In genomic region chr9:129988607-129989361, GRCh38 we compare ENCODE assay signal across 8 cellular contexts. TPM values are rescaled to one million over a fixed set of nuclear protein-coding genes. Genes with fewer than 3 reads are reported as not detected.
DNase-seq lines count a peak whose midpoint lies in the region; ATAC-seq and TF ChIP-seq lines count a peak whose summit lies in the region.

No MANE protein-coding gene starts in this region.

- no peaks in the 10 kb centered on the region for H3K9me3 Mint-ChIP-seq in activated T-cell treated with anti-CD3 and anti-CD28 coated beads, Interleukin-2, amount 50 U/mL, for 24 hours
- no peaks in the 10 kb centered on the region for H3K9me3 Mint-ChIP-seq in activated CD8-positive, alpha-beta T cell treated with anti-CD3 and anti-CD28 coated beads, Interleukin-2, amount 10 ng/mL, durations not matched to agents 7 days and 5 days (ENCODE audit: insufficient read depth)
- H3K9me3 Mint-ChIP-seq in stimulated activated naive CD8-positive, alpha-beta T cell treated with anti-CD3 and anti-CD28 coated beads, Interleukin-15, amount 100 ng/mL, for 72 hours = peaks cover 0 to 4% of the 10 kb centered on the region in 2 donors

- H3K27me3 Mint-ChIP-seq in activated T-cell treated with anti-CD3 and anti-CD28 coated beads, Interleukin-2, amount 50 U/mL, for 24 hours = no peaks in the 10 kb centered on the region
- no peaks in the 10 kb centered on the region for H3K27me3 Mint-ChIP-seq in activated CD8-positive, alpha-beta T cell treated with anti-CD3 and anti-CD28 coated beads, Interleukin-2, amount 10 ng/mL, durations not matched to agents 7 days and 5 days (ENCODE audit: low read depth)
- no peaks in the 10 kb centered on the region for H3K27me3 Mint-ChIP-seq in stimulated activated naive CD8-positive, alpha-beta T cell treated with anti-CD3 and anti-CD28 coated beads, Interleukin-15, amount 100 ng/mL, for 72 hours

- ATAC-seq in HG02943 (IDR thresholded peaks at IDR 0.05; ENCODE audit: low read depth, unreplicated experiment) (peak; percentile 46), foreskin keratinocyte (no peak)
- ATAC-seq in activated CD8-positive, alpha-beta T cell treated with anti-CD3 and anti-CD28 coated beads, Interleukin-2, amount 10 ng/mL, durations not matched to agents 7 days and 5 days = peak; percentile 27
- ATAC-seq in stimulated activated naive CD8-positive, alpha-beta T cell treated with anti-CD3 and anti-CD28 coated beads, Interleukin-15, amount 100 ng/mL, for 72 hours = peak; percentile 67

- H3K27ac ChIP-seq in foreskin keratinocyte = no peak overlapping the region

- H3K4me3 Mint-ChIP-seq in activated T-cell treated with anti-CD3 and anti-CD28 coated beads, Interleukin-2, amount 50 U/mL, for 24 hours = peak overlapping the region; percentile 11
- H3K4me3 Mint-ChIP-seq in activated CD8-positive, alpha-beta T cell treated with anti-CD3 and anti-CD28 coated beads, Interleukin-2, amount 10 ng/mL, durations not matched to agents 7 days and 5 days = no peak overlapping the region
- H3K4me3 Mint-ChIP-seq in stimulated activated naive CD8-positive, alpha-beta T cell treated with anti-CD3 and anti-CD28 coated beads, Interleukin-15, amount 100 ng/mL, for 72 hours = peak overlapping the region; percentile 13 to 47

- peak overlapping the region; percentile 91 for H3K27ac Mint-ChIP-seq in activated T-cell treated with anti-CD3 and anti-CD28 coated beads, Interleukin-2, amount 50 U/mL, for 24 hours
- peak overlapping the region; percentile 25 for H3K27ac Mint-ChIP-seq in activated CD8-positive, alpha-beta T cell treated with anti-CD3 and anti-CD28 coated beads, Interleukin-2, amount 10 ng/mL, durations not matched to agents 7 days and 5 days
- H3K27ac Mint-ChIP-seq in stimulated activated naive CD8-positive, alpha-beta T cell treated with anti-CD3 and anti-CD28 coated beads, Interleukin-15, amount 100 ng/mL, for 72 hours = peak overlapping the region; percentile 44 to 50

- CTCF ChIA-PET in activated CD8-positive, alpha-beta T cell treated with anti-CD3 and anti-CD28 coated beads, Interleukin-2, amount 10 ng/mL, durations not matched to agents 7 days and 5 days (lab: Charles Lee) = interaction anchor here (1.0 to 1.4 kb wide), 2 partner anchors 16 to 51 kb away, joined by 3 read pairs; no protein-coding TSS in a partner anchor

- H3K27me3 ChIP-seq in foreskin keratinocyte = no peaks in the 10 kb centered on the region

- peaks cover 84% of the 10 kb centered on the region for H3K4me1 Mint-ChIP-seq in activated T-cell treated with anti-CD3 and anti-CD28 coated beads, Interleukin-2, amount 50 U/mL, for 24 hours (ENCODE audit: low read depth)
- peaks cover 64% of the 10 kb centered on the region for H3K4me1 Mint-ChIP-seq in activated CD8-positive, alpha-beta T cell treated with anti-CD3 and anti-CD28 coated beads, Interleukin-2, amount 10 ng/mL, durations not matched to agents 7 days and 5 days (ENCODE audit: low read depth)
- peaks cover 82% of the 10 kb centered on the region for H3K4me1 Mint-ChIP-seq in stimulated activated naive CD8-positive, alpha-beta T cell treated with anti-CD3 and anti-CD28 coated beads, Interleukin-15, amount 100 ng/mL, for 72 hours

- peaks cover 82% of the 10 kb centered on the region for H3K36me3 Mint-ChIP-seq in activated T-cell treated with anti-CD3 and anti-CD28 coated beads, Interleukin-2, amount 50 U/mL, for 24 hours (ENCODE audit: low read depth)
- peaks cover 55% of the 10 kb centered on the region for H3K36me3 Mint-ChIP-seq in activated CD8-positive, alpha-beta T cell treated with anti-CD3 and anti-CD28 coated beads, Interleukin-2, amount 10 ng/mL, durations not matched to agents 7 days and 5 days (ENCODE audit: low read depth)

- DNase-seq in activated T-cell treated with anti-CD3 and anti-CD28 coated beads, Interleukin-2, amount 50 U/mL, for 24 hours = no peak
- DNase-seq in activated T-cell treated with anti-CD3 and anti-CD28 coated beads for 4 hours (no peak), cerebellar cortex (ENCODE audit: low spot score) (no peak), foreskin keratinocyte (no peak), C1 segment of cervical spinal cord (lab: John Stamatoyannopoulos, UW) (no peak)
- no peak for DNase-seq in activated CD8-positive, alpha-beta T cell treated with anti-CD3 and anti-CD28 coated beads, Interleukin-2, amount 10 ng/mL, durations not matched to agents 7 days and 5 days
- no peak for DNase-seq in stimulated activated naive CD8-positive, alpha-beta T cell treated with anti-CD3 and anti-CD28 coated beads, Interleukin-15, amount 100 ng/mL, for 72 hours

- TF ChIP-seq CTCF in foreskin keratinocyte (conservative IDR thresholded peaks at IDR 0.05) = no peak

- peaks cover 3% of the 10 kb centered on the region for H3K4me1 ChIP-seq in foreskin keratinocyte

- POLR2A ChIA-PET in activated CD8-positive, alpha-beta T cell treated with anti-CD3 and anti-CD28 coated beads, Interleukin-2, amount 10 ng/mL, durations not matched to agents 7 days and 5 days (lab: Charles Lee) = interaction anchor here (0.7 to 1.2 kb wide), 2 partner anchors 38 to 42 kb away, joined by 3 read pairs; no protein-coding TSS in a partner anchor

RNA-seq across cellular contexts. Expression of gene FNBP1, which starts 54.2 kb away (rescaled TPM):
- total RNA-seq in activated CD8-positive, alpha-beta T cell treated with anti-CD3 and anti-CD28 coated beads, Interleukin-2, amount 10 ng/mL, durations not matched to agents 7 days and 5 days = 100 to 1,000 TPM; 173 to 176 TPM
- total RNA-seq in foreskin keratinocyte = 12.4 TPM in 2 replicates
- 3.7 and 4.0 TPM in 2 replicates for polyA plus RNA-seq in foreskin keratinocyte

Comparison
In these comparisons a context has a peak if more than half of its experiments do, and no peak if none do; other contexts are left out.
1. H3K27ac Mint-ChIP-seq: peak in every context shown above with its lines; median percentile 91 in activated T-cell treated with anti-CD3 and anti-CD28 coated beads, Interleukin-2, amount 50 U/mL, for 24 hours; 47 in stimulated activated naive CD8-positive, alpha-beta T cell treated with anti-CD3 and anti-CD28 coated beads, Interleukin-15, amount 100 ng/mL, for 72 hours; 25 in activated CD8-positive, alpha-beta T cell treated with anti-CD3 and anti-CD28 coated beads, Interleukin-2, amount 10 ng/mL, durations not matched to agents 7 days and 5 days.
2. RNA of gene FNBP1, which starts 54.2 kb away (total RNA-seq): 173 to 176 TPM in activated CD8-positive, alpha-beta T cell treated with anti-CD3 and anti-CD28 coated beads, Interleukin-2, amount 10 ng/mL, durations not matched to agents 7 days and 5 days; 12.4 TPM in foreskin keratinocyte; every median in the first group is over 10 times any median in the second.